23 cellular contexts compared by ENCODE assay signal in genomic region chr19:14746891-14747290, GRCh38. TPM values are rescaled to one million over a fixed set of nuclear protein-coding genes. Genes with fewer than 3 reads are reported as not detected.
"Had no signal": no experiment of that assay in that cellular context is flagged by ENCODE, and none has a peak within 500 bp of the region (broad histone marks: within the 10 kb centered on the region; RNA-seq: fewer than 3 reads in every experiment).

No MANE protein-coding gene starts in this region.

- H3K4me3 Mint-ChIP-seq: IgD-negative memory B cell, T-cell had no signal

- DNase-seq: MG63, NCI-H1092 treated with DMSO at 0.1 percent for 48 hours, NCI-H1436, NCI-H187, NCI-H2029, NCI-H2081 treated with DMSO at 0.1 percent for 48 hours, NCI-H2171, NCI-H226, NCI-H446, NCI-H510A, NCI-H524 treated with DMSO at 0.1 percent for 48 hours, NCI-H69, NCI-H774, Right ventricle myocardium superior, RPMI8226, SIG-M5, SW 1271, T-cell had no signal

- H3K36me3 Mint-ChIP-seq: IgD-negative memory B cell, T-cell had no signal

- H3K9me3 Mint-ChIP-seq: T-cell had no signal

- H3K4me1 ChIP-seq: SJSA1 had no signal

- ATAC-seq: K562, T-cell had no signal

- H3K4me3 ChIP-seq: K562, MG63, SJSA1, SK-N-MC had no signal

- H3K4me1 Mint-ChIP-seq: IgD-negative memory B cell, T-cell had no signal

- H3K36me3 ChIP-seq: MG63, SJSA1 had no signal

- H3K27me3 Mint-ChIP-seq: IgD-negative memory B cell, T-cell had no signal

- H3K27me3 ChIP-seq: MG63, SJSA1 had no signal

- H3K27ac Mint-ChIP-seq: IgD-negative memory B cell, T-cell had no signal

- H3K27ac ChIP-seq: SJSA1, SK-N-MC had no signal

- H3K9me3 ChIP-seq: MG63, SJSA1 had no signal

RNA-seq across cellular contexts. Expression of gene ADGRE2, which starts 31.5 kb away (rescaled TPM):
- total RNA-seq: HT1080, SJSA1 had no signal
